8 cellular contexts compared by ENCODE assay signal in the genomic region with DNA sequence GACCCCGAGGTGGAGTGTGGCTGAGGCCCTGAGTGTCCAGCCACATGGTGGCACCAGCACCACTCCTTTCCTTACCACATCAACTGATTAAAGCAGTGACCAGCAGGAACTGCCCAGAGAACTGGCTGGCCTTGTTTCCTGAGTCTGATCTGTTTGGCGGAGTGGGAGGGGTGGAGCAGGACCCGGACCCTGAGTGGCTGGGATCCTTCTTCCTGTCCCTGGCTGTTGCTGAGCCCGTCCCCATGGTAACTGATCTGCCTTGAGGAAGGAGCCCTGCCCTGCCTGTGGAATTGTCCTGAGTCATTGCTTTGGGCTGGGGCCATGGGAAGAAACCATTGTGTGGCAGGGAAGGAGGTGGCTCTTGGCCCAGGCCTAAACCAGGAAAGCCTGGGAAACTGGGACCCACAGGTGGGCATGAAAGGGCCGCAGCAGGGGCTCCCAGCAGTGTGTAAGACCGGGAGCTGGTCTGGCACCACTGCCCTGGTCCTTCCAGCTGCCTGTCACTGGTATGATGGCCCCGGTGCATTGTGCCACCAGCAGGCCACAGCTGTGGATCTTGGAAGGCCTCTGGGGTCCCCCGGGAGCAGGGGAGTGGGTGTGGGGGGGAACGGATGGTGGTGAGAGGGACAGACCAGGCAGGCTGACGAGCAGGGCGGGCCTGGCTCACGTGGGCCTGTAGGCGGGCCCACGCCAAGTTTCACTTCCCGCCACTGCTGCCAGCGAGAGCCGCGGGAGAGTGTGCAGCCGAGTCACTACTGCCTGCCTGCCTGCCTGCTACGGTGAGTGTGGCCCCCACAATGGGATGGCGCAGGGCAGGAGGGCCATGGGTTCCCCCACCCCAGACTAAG. TPM values are rescaled to one million over a fixed set of nuclear protein-coding genes. Genes with fewer than 3 reads are reported as not detected.
DNase-seq lines count a peak whose midpoint lies in the region; ATAC-seq and TF ChIP-seq lines count a peak whose summit lies in the region.

No MANE protein-coding gene starts in this region.

- H3K27me3 ChIP-seq in neural cell (ENCODE audit: insufficient read depth, low read depth, low read length) (no peaks in the 10 kb centered on the region), stomach smooth muscle (ENCODE audit: control insufficient read depth in 1 of 2, insufficient read depth in 2 of 2, low read length in 2 of 2) (no peaks in the 10 kb centered on the region)

- peaks cover 59% of the 10 kb centered on the region for H3K4me1 ChIP-seq in stomach smooth muscle (ENCODE audit: control insufficient read depth, insufficient read depth, low read length)

- H3K9ac ChIP-seq in neural cell (ENCODE audit: low read length) (peak overlapping the region; percentile 31), stomach smooth muscle (ENCODE audit: low read length in 2 of 2) (peak overlapping the region; percentile 89 to 95)

- no peaks in the 10 kb centered on the region for H4K20me1 ChIP-seq in neural cell (ENCODE audit: insufficient read depth)

- TF ChIP-seq RAD21 in Ishikawa (IDR thresholded peaks at IDR 0.05; ENCODE audit: low read depth) (peak; percentile 87), neural cell (conservative IDR thresholded peaks at IDR 0.05) (peak; percentile 63)

- no peaks in the 10 kb centered on the region for H3K79me2 ChIP-seq in neural cell (replicated peaks; ENCODE audit: insufficient read depth, low read length)

- no peaks in the 10 kb centered on the region for H3K9me3 ChIP-seq in neural cell (ENCODE audit: low read length)
- no peaks in the 10 kb centered on the region for H3K9me3 ChIP-seq in stomach smooth muscle (ENCODE audit: control insufficient read depth in 2 of 2, low read length in 2 of 2)

- peak overlapping the region; percentile 42 to 73 for H3K4me3 ChIP-seq in foreskin fibroblast (ENCODE audit: low read depth in 1 of 2, low read length in 2 of 2)
- H3K4me3 ChIP-seq in neural cell (ENCODE audit: low read length) = no peak overlapping the region
- peak overlapping the region; percentile 68 to 79 for H3K4me3 ChIP-seq in stomach smooth muscle (ENCODE audit: low read length in 2 of 2)

- no peak overlapping the region for H2AFZ ChIP-seq in neural cell (ENCODE audit: low read depth, low read length)

- H3K9me2 ChIP-seq in neural cell (ENCODE audit: insufficient read depth, low read length) = no peaks in the 10 kb centered on the region

- peak; percentile 81 for ATAC-seq in GM21529 (IDR thresholded peaks at IDR 0.05; ENCODE audit: unreplicated experiment)

- H3K27ac ChIP-seq in neural cell (ENCODE audit: low read length) (peak overlapping the region; percentile 39), stomach smooth muscle (ENCODE audit: low read length) (peak overlapping the region; percentile 98)

- TF ChIP-seq EP300 in Ishikawa (IDR thresholded peaks at IDR 0.05; ENCODE audit: borderline replicate concordance) = peak; percentile 57; the same call in 1 of the 2 replicates
- TF ChIP-seq EP300 in neural cell (conservative IDR thresholded peaks at IDR 0.05; ENCODE audit: poor library complexity, severe bottlenecking) = no peak

- no peak overlapping the region for H3K4me2 ChIP-seq in neural cell (ENCODE audit: low read length)

- no peaks in the 10 kb centered on the region for H3F3A ChIP-seq in neural cell (ENCODE audit: insufficient read depth, low read length, poor library complexity, severe bottlenecking)

- peak; percentile 73 for TF ChIP-seq CTCF in foreskin fibroblast (IDR thresholded peaks at IDR 0.05; ENCODE audit: low read depth, low read length)
- TF ChIP-seq CTCF in neural cell (IDR thresholded peaks at IDR 0.05; ENCODE audit: poor library complexity, severe bottlenecking) = peak; percentile 58

- H3K36me3 ChIP-seq in neural cell (ENCODE audit: insufficient read depth, low read length) = no peaks in the 10 kb centered on the region
- peaks cover 27 to 30% of the 10 kb centered on the region in 2 donors for H3K36me3 ChIP-seq in stomach smooth muscle (ENCODE audit: control insufficient read depth in 2 of 2, insufficient read depth in 2 of 2, low read length in 2 of 2)

- DNase-seq in DMS53 treated with DMSO at 0.1 percent for 48 hours (lab: John Stamatoyannopoulos, UW; ENCODE audit: unreplicated experiment) = peak; percentile 80
- DNase-seq in SHP77 treated with DMSO at 0.1 percent for 48 hours (lab: John Stamatoyannopoulos, UW) = peak; percentile 86
- DNase-seq in activated naive CD4-positive, alpha-beta T cell (lab: John Stamatoyannopoulos, UW) = peak in 3 of 4 experiments; percentile 36 to 76 (median 62)
- peak; percentile 100 for DNase-seq in foreskin fibroblast

TF ChIP-seq in Ishikawa, 13 proteins besides CTCF, POLR2A, EP300 and RAD21 (continues in another document):
- no peak for TF ChIP-seq TEAD4 (IDR thresholded peaks at IDR 0.05)
- TF ChIP-seq TCF12 (IDR thresholded peaks at IDR 0.05; ENCODE audit: low read depth) = peak; percentile 66; the same call in 1 of the 2 replicates
- TF ChIP-seq ZBTB7A (IDR thresholded peaks at IDR 0.05; ENCODE audit: low read depth) = peak; percentile 68
- TF ChIP-seq CEBPB (IDR thresholded peaks at IDR 0.05) = no peak
- no peak for TF ChIP-seq TAF1 (IDR thresholded peaks at IDR 0.05; ENCODE audit: low read depth)
- TF ChIP-seq YY1 (IDR thresholded peaks at IDR 0.05; ENCODE audit: low read depth) = peak; percentile 48
- TF ChIP-seq, protein P1, sequence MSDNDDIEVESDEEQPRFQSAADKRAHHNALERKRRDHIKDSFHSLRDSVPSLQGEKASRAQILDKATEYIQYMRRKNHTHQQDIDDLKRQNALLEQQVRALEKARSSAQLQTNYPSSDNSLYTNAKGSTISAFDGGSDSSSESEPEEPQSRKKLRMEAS (IDR thresholded peaks at IDR 0.05) = peak; percentile 88
- TF ChIP-seq EGR1 (IDR thresholded peaks at IDR 0.05) = no peak

TF ChIP-seq in neural cell, 6 proteins besides CTCF, POLR2A, EP300 and RAD21:
- TF ChIP-seq SMC3 (conservative IDR thresholded peaks at IDR 0.05; ENCODE audit: poor library complexity) = peak; percentile 59
- TF ChIP-seq MXI1 (conservative IDR thresholded peaks at IDR 0.05; ENCODE audit: poor library complexity, severe bottlenecking) = no peak

RNA-seq across cellular contexts. Expression of gene ATRIP, which starts 19.2 kb away (rescaled TPM):
- polyA plus RNA-seq in neural cell = 10.3 and 11.1 TPM in 2 replicates
- 10.2 and 13.1 TPM in 2 replicates for polyA minus RNA-seq in neural cell

RNA-seq across cellular contexts. Expression of gene TMA7, which starts 25.7 kb away (rescaled TPM):
- polyA plus RNA-seq in neural cell = 1,717 and 1,747 TPM in 2 replicates
- polyA minus RNA-seq in neural cell = 238 TPM in 2 replicates

RNA-seq across cellular contexts. Expression of gene CCDC51, which starts 25.8 kb away (rescaled TPM):
- polyA plus RNA-seq in neural cell = 27.2 and 29.0 TPM in 2 replicates
- 20.8 and 21.9 TPM in 2 replicates for polyA minus RNA-seq in neural cell

RNA-seq across cellular contexts. Expression of gene PLXNB1, which starts 35.9 kb away (rescaled TPM):
- 134 and 148 TPM in 2 replicates for polyA plus RNA-seq in neural cell
- polyA minus RNA-seq in neural cell = 88.2 and 112 TPM in 2 replicates

RNA-seq across cellular contexts. Expression of gene SHISA5, which starts 38.2 kb away (rescaled TPM):
- 121 and 142 TPM in 2 replicates for polyA plus RNA-seq in neural cell
- 83.9 and 85.0 TPM in 2 replicates for polyA minus RNA-seq in neural cell
